Comparison of ENCODE assay signal across 20 cellular contexts in the genomic region with DNA sequence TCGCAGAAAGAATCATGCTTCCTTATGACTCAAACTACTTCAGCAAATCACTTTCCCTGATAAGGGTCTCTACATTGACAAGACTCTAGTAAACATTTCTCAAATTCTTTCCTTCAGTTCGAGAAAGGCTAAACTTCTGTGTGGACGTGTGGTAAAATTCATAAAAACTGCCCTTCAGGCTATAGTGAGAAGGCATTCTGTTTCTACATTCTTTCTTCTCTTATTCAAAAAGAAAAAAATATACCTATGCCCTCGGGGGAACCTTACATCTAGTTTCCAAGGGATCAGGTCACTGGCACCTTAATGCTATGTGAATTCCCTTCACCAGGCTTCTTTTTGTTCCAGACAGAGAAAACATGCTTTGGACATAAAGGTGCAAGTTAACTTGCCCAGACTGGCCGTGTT. TPM values are rescaled to one million over a fixed set of nuclear protein-coding genes. Genes with fewer than 3 reads are reported as not detected.
A peak's percentile ranks its signal among the peaks of the same experiment; 100 is the strongest.
DNase-seq lines count a peak whose midpoint lies in the region; ATAC-seq and TF ChIP-seq lines count a peak whose summit lies in the region.
"Had no signal": no experiment of that assay in that cellular context is flagged by ENCODE, and none has a peak within 500 bp of the region (broad histone marks: within the 10 kb centered on the region; RNA-seq: fewer than 3 reads in every experiment).

No MANE protein-coding gene starts in this region.

- H3K4me2 ChIP-seq in SK-N-SH: no peak overlapping the region
- no peak overlapping the region for H3K4me2 ChIP-seq in neural progenitor cell
- H3K4me2 ChIP-seq: BLaER1 had no signal

- peak; percentile 54 for ATAC-seq in esophagus mucosa
- ATAC-seq in HG03039 (IDR thresholded peaks at IDR 0.05; ENCODE audit: unreplicated experiment): no peak
- ATAC-seq: activated CD8-positive, alpha-beta T cell treated with anti-CD3 and anti-CD28 coated beads, Interleukin-2, amount 10 ng/mL, durations not matched to agents 7 days and 5 days; pancreas had no signal

- H3K9ac ChIP-seq in SK-N-SH: no peak overlapping the region
- no peak overlapping the region for H3K9ac ChIP-seq in neural progenitor cell
- H3K9ac ChIP-seq: BLaER1 had no signal

- H2AFZ ChIP-seq in SK-N-SH (ENCODE audit: low read depth) (no peak overlapping the region), neural progenitor cell (replicated peaks) (peak overlapping the region; percentile 31)

- no peak for TF ChIP-seq EP300 in SK-N-SH (IDR thresholded peaks at IDR 0.05; ENCODE audit: borderline replicate concordance in 1 of 2, low read depth in 1 of 2, low read length in 1 of 2)

- TF ChIP-seq CTCF in SK-N-SH (IDR thresholded peaks at IDR 0.05) (peak; percentile 27; the same call in 1 of the 2 replicates), neural progenitor cell (IDR thresholded peaks at IDR 0.05) (peak; percentile 26)

- CTCF ChIA-PET in SK-N-SH (lab: Yijun Ruan, JAX): interaction anchor here (2.6 kb wide), 1 partner anchor 84 kb away, joined by 6 read pairs; no protein-coding TSS in a partner anchor

- H3K36me3 Mint-ChIP-seq in neural progenitor cell: no peaks in the 10 kb centered on the region
- no peaks in the 10 kb centered on the region for H3K36me3 Mint-ChIP-seq in activated T-cell treated with anti-CD3 and anti-CD28 coated beads, Interleukin-2, amount 50 U/mL, for 24 hours (ENCODE audit: low read depth)
- H3K36me3 Mint-ChIP-seq: immature natural killer cell had no signal

- H3K27me3 ChIP-seq in HAP-1 (ENCODE audit: low read depth) (no peaks in the 10 kb centered on the region), SK-N-SH (ENCODE audit: insufficient read depth) (no peaks in the 10 kb centered on the region; the same call in 1 of the 2 replicates), neural progenitor cell (no peaks in the 10 kb centered on the region), SJCRH30 (no peaks in the 10 kb centered on the region)
- H3K27me3 ChIP-seq: ascending aorta, BLaER1, dorsolateral prefrontal cortex, pancreas had no signal

- peak; percentile 80 to 98 for DNase-seq in HAP-1 (ENCODE audit: low spot score in 2 of 2)
- no peak for DNase-seq in SK-N-SH
- peak; percentile 20 for DNase-seq in neural progenitor cell (ENCODE audit: low spot score)
- DNase-seq in SJCRH30: no peak
- no peak for DNase-seq in activated T-cell treated with anti-CD3 and anti-CD28 coated beads, Interleukin-2, amount 50 U/mL, for 24 hours
- no peak for DNase-seq in HCEC 1CT
- DNase-seq: activated CD8-positive, alpha-beta T cell treated with anti-CD3 and anti-CD28 coated beads, Interleukin-2, amount 10 ng/mL, durations not matched to agents 7 days and 5 days; dorsolateral prefrontal cortex; foreskin melanocyte; immature natural killer cell; KBM-7; NCI-H1436; NCI-H446; pancreas; SW 1271 had no signal

- no peak overlapping the region for H3K4me3 ChIP-seq in HAP-1
- no peak overlapping the region for H3K4me3 ChIP-seq in SK-N-SH (ENCODE audit: low read depth in 2 of 2, low read length in 1 of 2)
- no peak overlapping the region for H3K4me3 ChIP-seq in neural progenitor cell
- H3K4me3 ChIP-seq in SJCRH30: no peak overlapping the region
- H3K4me3 ChIP-seq: ascending aorta, BLaER1, dorsolateral prefrontal cortex, pancreas had no signal

- H3K4me1 Mint-ChIP-seq in neural progenitor cell: peaks cover 22% of the 10 kb centered on the region
- H3K4me1 Mint-ChIP-seq in activated T-cell treated with anti-CD3 and anti-CD28 coated beads, Interleukin-2, amount 50 U/mL, for 24 hours (ENCODE audit: low read depth): peaks cover 1% of the 10 kb centered on the region
- H3K4me1 Mint-ChIP-seq: immature natural killer cell had no signal

- TF ChIP-seq RAD21 in SK-N-SH (IDR thresholded peaks at IDR 0.05; ENCODE audit: low read length): no peak

- H3K27ac ChIP-seq in SK-N-SH (ENCODE audit: low read depth in 2 of 2, low read length in 1 of 2) (no peak overlapping the region), neural progenitor cell (no peak overlapping the region), SJCRH30 (no peak overlapping the region)
- H3K27ac ChIP-seq: ascending aorta, BLaER1, dorsolateral prefrontal cortex, pancreas, VCaP had no signal

- H4K20me1 ChIP-seq in SK-N-SH (ENCODE audit: insufficient read depth) (no peaks in the 10 kb centered on the region), neural progenitor cell (ENCODE audit: low read depth) (no peaks in the 10 kb centered on the region)
- H4K20me1 ChIP-seq: BLaER1 had no signal

- no peak overlapping the region for H3K27ac Mint-ChIP-seq in neural progenitor cell
- no peak overlapping the region for H3K27ac Mint-ChIP-seq in activated T-cell treated with anti-CD3 and anti-CD28 coated beads, Interleukin-2, amount 50 U/mL, for 24 hours
- H3K27ac Mint-ChIP-seq: activated CD8-positive, alpha-beta T cell treated with anti-CD3 and anti-CD28 coated beads, Interleukin-2, amount 10 ng/mL, durations not matched to agents 7 days and 5 days; immature natural killer cell had no signal

- peaks cover 69% of the 10 kb centered on the region for H3K4me1 ChIP-seq in HAP-1
- peaks cover 0 to 3% of the 10 kb centered on the region in 2 experiments; a peak in 3 of 4 replicates for H3K4me1 ChIP-seq in SK-N-SH (ENCODE audit: control insufficient read depth in 1 of 2, insufficient read depth in 2 of 2, low read depth in 1 of 2, low read length in 1 of 2)
- no peaks in the 10 kb centered on the region for H3K4me1 ChIP-seq in neural progenitor cell
- H3K4me1 ChIP-seq in SJCRH30: peaks cover 15% of the 10 kb centered on the region
- H3K4me1 ChIP-seq: pancreas had no signal

- H3K27me3 Mint-ChIP-seq in neural progenitor cell (ENCODE audit: insufficient read depth, low read depth): peaks cover 8% of the 10 kb centered on the region
- peaks cover 8% of the 10 kb centered on the region for H3K27me3 Mint-ChIP-seq in activated T-cell treated with anti-CD3 and anti-CD28 coated beads, Interleukin-2, amount 50 U/mL, for 24 hours

- in situ Hi-C loops in HAP-1 (cut with MboI; ENCODE audit: low sequenced_read_pairs): no loop called here

- peaks cover 2% of the 10 kb centered on the region for H3K9me3 Mint-ChIP-seq in neural progenitor cell
- no peaks in the 10 kb centered on the region for H3K9me3 Mint-ChIP-seq in activated T-cell treated with anti-CD3 and anti-CD28 coated beads, Interleukin-2, amount 50 U/mL, for 24 hours
- H3K9me3 Mint-ChIP-seq: immature natural killer cell had no signal

- H3K9me2 ChIP-seq in SK-N-SH: no peaks in the 10 kb centered on the region

- 53% methylated on average over 5 of the region's 5 CpGs for WGBS in SK-N-SH (ENCODE audit: low lambda C conversion rate)

- H3K36me3 ChIP-seq in HAP-1 (replicated peaks) (no peaks in the 10 kb centered on the region), SK-N-SH (replicated peaks in 1 of 2; ENCODE audit: control insufficient read depth in 1 of 2, insufficient read depth in 2 of 2, low read length in 1 of 2) (no peaks in the 10 kb centered on the region), neural progenitor cell (no peaks in the 10 kb centered on the region), SJCRH30 (no peaks in the 10 kb centered on the region)
- H3K36me3 ChIP-seq: ascending aorta, BLaER1, pancreas had no signal

- POLR2A ChIA-PET in SK-N-SH (lab: Yijun Ruan, JAX): no interaction called here

- H3K4me3 Mint-ChIP-seq in neural progenitor cell: no peak overlapping the region
- H3K4me3 Mint-ChIP-seq in activated T-cell treated with anti-CD3 and anti-CD28 coated beads, Interleukin-2, amount 50 U/mL, for 24 hours: no peak overlapping the region
- H3K4me3 Mint-ChIP-seq: activated CD8-positive, alpha-beta T cell treated with anti-CD3 and anti-CD28 coated beads, Interleukin-2, amount 10 ng/mL, durations not matched to agents 7 days and 5 days; immature natural killer cell had no signal

- H3K79me2 ChIP-seq in SK-N-SH (ENCODE audit: insufficient read depth) (no peaks in the 10 kb centered on the region), neural progenitor cell (ENCODE audit: low read depth) (no peaks in the 10 kb centered on the region)

- no peaks in the 10 kb centered on the region for H3K9me3 ChIP-seq in HAP-1
- H3K9me3 ChIP-seq in SK-N-SH: no peaks in the 10 kb centered on the region
- no peaks in the 10 kb centered on the region for H3K9me3 ChIP-seq in neural progenitor cell (ENCODE audit: low read depth)
- no peaks in the 10 kb centered on the region for H3K9me3 ChIP-seq in SJCRH30 (replicated peaks)
- H3K9me3 ChIP-seq: ascending aorta, BLaER1, pancreas had no signal

- peaks cover under 1% of the 10 kb centered on the region for H3F3A ChIP-seq in SK-N-SH (replicated peaks; ENCODE audit: insufficient read depth)
- H3F3A ChIP-seq in neural progenitor cell (ENCODE audit: low read depth): no peaks in the 10 kb centered on the region

TF ChIP-seq in SK-N-SH, 30 proteins besides CTCF, POLR2A, EP300 and RAD21 (continues in another document):
- TF ChIP-seq, protein P1, sequence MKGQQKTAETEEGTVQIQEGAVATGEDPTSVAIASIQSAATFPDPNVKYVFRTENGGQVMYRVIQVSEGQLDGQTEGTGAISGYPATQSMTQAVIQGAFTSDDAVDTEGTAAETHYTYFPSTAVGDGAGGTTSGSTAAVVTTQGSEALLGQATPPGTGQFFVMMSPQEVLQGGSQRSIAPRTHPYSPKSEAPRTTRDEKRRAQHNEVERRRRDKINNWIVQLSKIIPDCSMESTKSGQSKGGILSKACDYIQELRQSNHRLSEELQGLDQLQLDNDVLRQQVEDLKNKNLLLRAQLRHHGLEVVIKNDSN (IDR thresholded peaks at IDR 0.05; ENCODE audit: borderline replicate concordance, low read depth): no peak
- TF ChIP-seq CHD2 (IDR thresholded peaks at IDR 0.05; ENCODE audit: low read length, partially characterized antibody): no peak

RNA-seq across cellular contexts. Expression of gene VIT, which starts 4.9 kb away (rescaled TPM):
- not detected in 2 replicates for polyA plus RNA-seq in SK-N-SH (2012; rRNA removed)
- not detected in 2 replicates for polyA plus RNA-seq in SK-N-SH (2012; cell fraction: cytosol; rRNA removed)
- polyA plus RNA-seq in SK-N-SH (2012; cell fraction: nucleus; rRNA removed): not detected in 2 replicates
- total RNA-seq in esophagus mucosa (2.6 TPM), neural progenitor cell (ENCODE audit: low replicate concordance) (not detected in 2 replicates)
- total RNA-seq in SJCRH30 (2014; rRNA removed; shearing (Covaris generic)): 0.13 and 0.40 TPM in 2 replicates
- total RNA-seq: activated CD8-positive, alpha-beta T cell treated with anti-CD3 and anti-CD28 coated beads, Interleukin-2, amount 10 ng/mL, durations not matched to agents 7 days and 5 days had no signal

Comparison
In these comparisons a context has a peak if more than half of its experiments do, and no peak if none do; other contexts are left out.
1. DNase-seq: peak in HAP-1 (2 of 2) and neural progenitor cell (single experiment); none in SK-N-SH (single experiment), SJCRH30 (0 of 2), activated T-cell treated with anti-CD3 and anti-CD28 coated beads, Interleukin-2, amount 50 U/mL, for 24 hours (single experiment) and HCEC 1CT (single experiment).